1 cellular context compared by ENCODE assay signal in the genomic region with DNA sequence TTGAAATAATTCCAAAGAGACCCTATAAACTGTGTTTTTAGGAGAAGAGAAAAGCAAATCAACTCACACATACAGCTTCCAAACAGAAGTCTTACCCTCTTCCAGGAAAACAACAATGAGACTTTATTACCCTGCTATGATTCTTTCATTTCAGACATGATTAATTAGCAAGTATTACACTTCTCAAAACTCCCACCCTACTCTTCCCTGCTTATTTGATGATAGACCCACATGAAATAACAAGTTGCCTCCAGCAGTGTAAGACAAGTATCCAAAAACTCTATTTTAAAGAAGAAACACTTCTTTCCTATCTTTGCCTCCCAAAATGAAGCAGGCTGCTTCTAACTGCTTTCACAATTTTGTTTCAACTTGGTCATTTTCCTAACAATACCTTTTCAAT.
TF ChIP-seq lines count a peak whose summit lies in the region.

No MANE protein-coding gene starts in this region.

TF ChIP-seq in GM23338, 12 proteins besides CTCF, POLR2A, EP300 and RAD21 (continued from another document):
- TF ChIP-seq, protein P1, sequence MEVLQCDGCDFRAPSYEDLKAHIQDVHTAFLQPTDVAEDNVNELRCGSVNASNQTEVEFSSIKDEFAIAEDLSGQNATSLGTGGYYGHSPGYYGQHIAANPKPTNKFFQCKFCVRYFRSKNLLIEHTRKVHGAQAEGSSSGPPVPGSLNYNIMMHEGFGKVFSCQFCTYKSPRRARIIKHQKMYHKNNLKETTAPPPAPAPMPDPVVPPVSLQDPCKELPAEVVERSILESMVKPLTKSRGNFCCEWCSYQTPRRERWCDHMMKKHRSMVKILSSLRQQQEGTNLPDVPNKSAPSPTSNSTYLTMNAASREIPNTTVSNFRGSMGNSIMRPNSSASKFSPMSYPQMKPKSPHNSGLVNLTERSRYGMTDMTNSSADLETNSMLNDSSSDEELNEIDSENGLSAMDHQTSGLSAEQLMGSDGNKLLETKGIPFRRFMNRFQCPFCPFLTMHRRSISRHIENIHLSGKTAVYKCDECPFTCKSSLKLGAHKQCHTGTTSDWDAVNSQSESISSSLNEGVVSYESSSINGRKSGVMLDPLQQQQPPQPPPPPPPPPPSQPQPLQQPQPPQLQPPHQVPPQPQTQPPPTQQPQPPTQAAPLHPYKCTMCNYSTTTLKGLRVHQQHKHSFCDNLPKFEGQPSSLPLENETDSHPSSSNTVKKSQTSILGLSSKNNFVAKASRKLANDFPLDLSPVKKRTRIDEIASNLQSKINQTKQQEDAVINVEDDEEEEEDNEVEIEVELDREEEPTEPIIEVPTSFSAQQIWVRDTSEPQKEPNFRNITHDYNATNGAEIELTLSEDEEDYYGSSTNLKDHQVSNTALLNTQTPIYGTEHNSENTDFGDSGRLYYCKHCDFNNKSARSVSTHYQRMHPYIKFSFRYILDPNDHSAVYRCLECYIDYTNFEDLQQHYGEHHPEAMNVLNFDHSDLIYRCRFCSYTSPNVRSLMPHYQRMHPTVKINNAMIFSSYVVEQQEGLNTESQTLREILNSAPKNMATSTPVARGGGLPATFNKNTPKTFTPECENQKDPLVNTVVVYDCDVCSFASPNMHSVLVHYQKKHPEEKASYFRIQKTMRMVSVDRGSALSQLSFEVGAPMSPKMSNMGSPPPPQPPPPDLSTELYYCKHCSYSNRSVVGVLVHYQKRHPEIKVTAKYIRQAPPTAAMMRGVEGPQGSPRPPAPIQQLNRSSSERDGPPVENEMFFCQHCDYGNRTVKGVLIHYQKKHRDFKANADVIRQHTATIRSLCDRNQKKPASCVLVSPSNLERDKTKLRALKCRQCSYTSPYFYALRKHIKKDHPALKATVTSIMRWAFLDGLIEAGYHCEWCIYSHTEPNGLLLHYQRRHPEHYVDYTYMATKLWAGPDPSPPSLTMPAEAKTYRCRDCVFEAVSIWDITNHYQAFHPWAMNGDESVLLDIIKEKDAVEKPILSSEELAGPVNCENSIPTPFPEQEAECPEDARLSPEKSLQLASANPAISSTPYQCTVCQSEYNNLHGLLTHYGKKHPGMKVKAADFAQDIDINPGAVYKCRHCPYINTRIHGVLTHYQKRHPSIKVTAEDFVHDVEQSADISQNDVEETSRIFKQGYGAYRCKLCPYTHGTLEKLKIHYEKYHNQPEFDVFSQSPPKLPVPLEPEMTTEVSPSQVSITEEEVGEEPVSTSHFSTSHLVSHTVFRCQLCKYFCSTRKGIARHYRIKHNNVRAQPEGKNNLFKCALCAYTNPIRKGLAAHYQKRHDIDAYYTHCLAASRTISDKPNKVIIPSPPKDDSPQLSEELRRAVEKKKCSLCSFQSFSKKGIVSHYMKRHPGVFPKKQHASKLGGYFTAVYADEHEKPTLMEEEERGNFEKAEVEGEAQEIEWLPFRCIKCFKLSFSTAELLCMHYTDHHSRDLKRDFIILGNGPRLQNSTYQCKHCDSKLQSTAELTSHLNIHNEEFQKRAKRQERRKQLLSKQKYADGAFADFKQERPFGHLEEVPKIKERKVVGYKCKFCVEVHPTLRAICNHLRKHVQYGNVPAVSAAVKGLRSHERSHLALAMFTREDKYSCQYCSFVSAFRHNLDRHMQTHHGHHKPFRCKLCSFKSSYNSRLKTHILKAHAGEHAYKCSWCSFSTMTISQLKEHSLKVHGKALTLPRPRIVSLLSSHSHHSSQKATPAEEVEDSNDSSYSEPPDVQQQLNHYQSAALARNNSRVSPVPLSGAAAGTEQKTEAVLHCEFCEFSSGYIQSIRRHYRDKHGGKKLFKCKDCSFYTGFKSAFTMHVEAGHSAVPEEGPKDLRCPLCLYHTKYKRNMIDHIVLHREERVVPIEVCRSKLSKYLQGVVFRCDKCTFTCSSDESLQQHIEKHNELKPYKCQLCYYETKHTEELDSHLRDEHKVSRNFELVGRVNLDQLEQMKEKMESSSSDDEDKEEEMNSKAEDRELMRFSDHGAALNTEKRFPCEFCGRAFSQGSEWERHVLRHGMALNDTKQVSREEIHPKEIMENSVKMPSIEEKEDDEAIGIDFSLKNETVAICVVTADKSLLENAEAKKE (CRISPR knock-in tag; IDR thresholded peaks at IDR 0.05) = no peak
- TF ChIP-seq ZNF114 (CRISPR knock-in tag; IDR thresholded peaks at IDR 0.05) (no peak), EZH2 (IDR thresholded peaks at IDR 0.05; ENCODE audit: low read depth, unreplicated experiment) (no peak), EZH2phosphoT487 (IDR thresholded peaks at IDR 0.05; ENCODE audit: unreplicated experiment) (no peak), CREB1 (CRISPR knock-in tag; IDR thresholded peaks at IDR 0.05; ENCODE audit: low read depth) (no peak), REST (IDR thresholded peaks at IDR 0.05; ENCODE audit: unreplicated experiment) (no peak), JUNB (IDR thresholded peaks at IDR 0.05; ENCODE audit: unreplicated experiment) (no peak), NANOG (IDR thresholded peaks at IDR 0.05; ENCODE audit: borderline replicate concordance) (no peak)
- TF ChIP-seq, protein P2, sequence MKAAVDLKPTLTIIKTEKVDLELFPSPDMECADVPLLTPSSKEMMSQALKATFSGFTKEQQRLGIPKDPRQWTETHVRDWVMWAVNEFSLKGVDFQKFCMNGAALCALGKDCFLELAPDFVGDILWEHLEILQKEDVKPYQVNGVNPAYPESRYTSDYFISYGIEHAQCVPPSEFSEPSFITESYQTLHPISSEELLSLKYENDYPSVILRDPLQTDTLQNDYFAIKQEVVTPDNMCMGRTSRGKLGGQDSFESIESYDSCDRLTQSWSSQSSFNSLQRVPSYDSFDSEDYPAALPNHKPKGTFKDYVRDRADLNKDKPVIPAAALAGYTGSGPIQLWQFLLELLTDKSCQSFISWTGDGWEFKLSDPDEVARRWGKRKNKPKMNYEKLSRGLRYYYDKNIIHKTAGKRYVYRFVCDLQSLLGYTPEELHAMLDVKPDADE (IDR thresholded peaks at IDR 0.05) = no peak
